In genomic region chr16:30139895-30140481, GRCh38 we compare ENCODE assay signal across 1 cellular context.
TF ChIP-seq lines count a peak whose summit lies in the region.

No MANE protein-coding gene starts in this region.

TF ChIP-seq in HepG2, 621 proteins besides CTCF, POLR2A, EP300 and RAD21 (continued from another document and continues in another):
- TF ChIP-seq REST (IDR thresholded peaks at IDR 0.05; ENCODE audit: borderline replicate concordance in 1 of 2, low read depth in 1 of 2, low read length in 2 of 2) (peak in 1 of 2 experiments; percentile 33; a peak in 1 of 4 replicates), ZNF883 (CRISPR knock-in tag; IDR thresholded peaks at IDR 0.05; ENCODE audit: not compliant biosample characterization) (no peak), ZBTB14 (CRISPR knock-in tag; IDR thresholded peaks at IDR 0.05) (no peak), STAT6 (CRISPR knock-in tag; IDR thresholded peaks at IDR 0.05; ENCODE audit: borderline replicate concordance) (peak; percentile 89; the same call in 1 of the 2 replicates), ZNF44 (CRISPR knock-in tag; IDR thresholded peaks at IDR 0.05) (no peak), ZNF510 (CRISPR knock-in tag; IDR thresholded peaks at IDR 0.05; ENCODE audit: low read depth) (no peak; the same call in 1 of the 2 replicates), DBP (CRISPR knock-in tag; IDR thresholded peaks at IDR 0.05; ENCODE audit: not compliant biosample characterization) (no peak), ZNF256 (CRISPR knock-in tag; conservative IDR thresholded peaks at IDR 0.05) (no peak), KAT2B (IDR thresholded peaks at IDR 0.05; ENCODE audit: borderline replicate concordance, low read depth, low read length) (no peak), NFKB2 (CRISPR knock-in tag; IDR thresholded peaks at IDR 0.05; ENCODE audit: borderline replicate concordance) (no peak), HNRNPL (IDR thresholded peaks at IDR 0.05; ENCODE audit: low read depth, low read length) (0 out of 2 replicates have a peak, but pooled peaks have one; percentile 4), PRDM10 (CRISPR knock-in tag; IDR thresholded peaks at IDR 0.05; ENCODE audit: low read depth) (peak; percentile 81), SP4 (CRISPR knock-in tag; IDR thresholded peaks at IDR 0.05) (no peak; the same call in 1 of the 2 replicates), ZNF674 (CRISPR knock-in tag; IDR thresholded peaks at IDR 0.05; ENCODE audit: low read depth) (no peak), CHD2 (IDR thresholded peaks at IDR 0.05; ENCODE audit: low read depth, low read length) (no peak), HMGXB4 (CRISPR knock-in tag; IDR thresholded peaks at IDR 0.05; ENCODE audit: borderline replicate concordance in 1 of 2, low read depth in 1 of 2) (peak; percentile 70 to 79; a peak in 3 of 4 replicates), KDM4B (CRISPR knock-in tag; IDR thresholded peaks at IDR 0.05) (peak; percentile 65; the same call in 1 of the 2 replicates), ZNF280B (CRISPR knock-in tag; IDR thresholded peaks at IDR 0.05; ENCODE audit: borderline replicate concordance) (no peak), BCL6 (CRISPR knock-in tag; IDR thresholded peaks at IDR 0.05) (peak; percentile 86), PHF5A (CRISPR knock-in tag; IDR thresholded peaks at IDR 0.05; ENCODE audit: low read depth, unreplicated experiment) (peak; percentile 93), RBM39 (IDR thresholded peaks at IDR 0.05; ENCODE audit: low read depth, low read length, poor library complexity, severe bottlenecking) (no peak), CC2D1A (CRISPR knock-in tag; IDR thresholded peaks at IDR 0.05) (no peak), SRSF9 (IDR thresholded peaks at IDR 0.05; ENCODE audit: borderline replicate concordance, insufficient read depth, low read depth, low read length, poor library complexity, severe bottlenecking) (no peak), IRF1 (CRISPR knock-in tag; IDR thresholded peaks at IDR 0.05; ENCODE audit: low read depth) (no peak), MIXL1 (CRISPR knock-in tag; IDR thresholded peaks at IDR 0.05) (peak; percentile 96), ZNF34 (CRISPR knock-in tag; IDR thresholded peaks at IDR 0.05; ENCODE audit: borderline replicate concordance) (peak; percentile 74; the same call in 1 of the 2 replicates), ZIK1 (CRISPR knock-in tag; IDR thresholded peaks at IDR 0.05; ENCODE audit: borderline replicate concordance, low read depth) (no peak), ZNF552 (CRISPR knock-in tag; IDR thresholded peaks at IDR 0.05; ENCODE audit: borderline replicate concordance) (no peak), ZNF879 (CRISPR knock-in tag; IDR thresholded peaks at IDR 0.05) (0 out of 2 replicates have a peak, but pooled peaks have one; percentile 40), HNRNPUL1 (IDR thresholded peaks at IDR 0.05; ENCODE audit: low read depth, low read length) (no peak), SMAD9 (CRISPR knock-in tag; IDR thresholded peaks at IDR 0.05) (no peak), ZNF468 (CRISPR knock-in tag; IDR thresholded peaks at IDR 0.05) (no peak), HOXA9 (CRISPR knock-in tag; IDR thresholded peaks at IDR 0.05; ENCODE audit: borderline replicate concordance) (no peak; the same call in 1 of the 2 replicates), ZSCAN29 (CRISPR knock-in tag; conservative IDR thresholded peaks at IDR 0.05) (0 out of 2 replicates have a peak, but pooled peaks have one; percentile 25), ZNF737 (CRISPR knock-in tag; IDR thresholded peaks at IDR 0.05; ENCODE audit: borderline replicate concordance) (no peak), GLMP (CRISPR knock-in tag; IDR thresholded peaks at IDR 0.05; ENCODE audit: borderline replicate concordance) (no peak), ZSCAN9 (CRISPR knock-in tag; IDR thresholded peaks at IDR 0.05; ENCODE audit: borderline replicate concordance) (peak; percentile 98), ZNF431 (CRISPR knock-in tag; IDR thresholded peaks at IDR 0.05; ENCODE audit: borderline replicate concordance, low read depth) (peak; percentile 92; the same call in 1 of the 2 replicates), ZBTB34 (CRISPR knock-in tag; IDR thresholded peaks at IDR 0.05) (no peak)
